11 cellular contexts compared by ENCODE assay signal in genomic region chrX:9467181-9467580, GRCh38. TPM values are rescaled to one million over a fixed set of nuclear protein-coding genes. Genes with fewer than 3 reads are reported as not detected.
DNase-seq lines count a peak whose midpoint lies in the region; ATAC-seq and TF ChIP-seq lines count a peak whose summit lies in the region.
"Had no signal": no experiment of that assay in that cellular context is flagged by ENCODE, and none has a peak within 500 bp of the region (broad histone marks: within the 10 kb centered on the region; RNA-seq: fewer than 3 reads in every experiment).

No MANE protein-coding gene starts in this region.

- no peaks in the 10 kb centered on the region for H3K9me3 ChIP-seq in skeletal muscle satellite cell (replicated peaks; ENCODE audit: low read length)
- H3K9me3 ChIP-seq: upper lobe of left lung had no signal

- H3K27ac Mint-ChIP-seq in activated CD4-positive, alpha-beta T cell treated with anti-CD3 and anti-CD28 coated beads for 36 hours = no peak overlapping the region
- no peak overlapping the region for H3K27ac Mint-ChIP-seq in T-cell

- CTCF ChIA-PET in activated CD4-positive, alpha-beta T cell treated with anti-CD3 and anti-CD28 coated beads for 36 hours (lab: Charles Lee) = no interaction called here
- CTCF ChIA-PET in T-cell (lab: Charles Lee) = no interaction called here

- no peak for DNase-seq in activated CD4-positive, alpha-beta T cell treated with anti-CD3 and anti-CD28 coated beads for 36 hours
- DNase-seq in activated CD4-positive, alpha-beta T cell treated with anti-CD3 and anti-CD28 coated beads for 48 hours = no peak
- DNase-seq in T-cell = no peak
- no peak for DNase-seq in foreskin fibroblast
- DNase-seq in stimulated activated CD4-positive, alpha-beta T cell treated with anti-CD3 and anti-CD28 coated beads, Interleukin-4, amount 100 ng/mL, for 24 hours = no peak
- no peak for DNase-seq in activated CD8-positive, alpha-beta memory T cell treated with anti-CD3 and anti-CD28 coated beads for 24 hours
- no peak for DNase-seq in activated gamma-delta T cell (lab: John Stamatoyannopoulos, UW)
- DNase-seq: NCI-H446, upper lobe of left lung had no signal

- H3K9ac ChIP-seq in skeletal muscle satellite cell (ENCODE audit: low read depth, low read length) = no peak overlapping the region

- ATAC-seq in activated CD4-positive, alpha-beta T cell treated with anti-CD3 and anti-CD28 coated beads for 36 hours = no peak
- no peak for ATAC-seq in T-cell (replicated peaks in 1 of 4)

- H3K27me3 Mint-ChIP-seq in activated CD4-positive, alpha-beta T cell treated with anti-CD3 and anti-CD28 coated beads for 36 hours = no peaks in the 10 kb centered on the region
- H3K27me3 Mint-ChIP-seq in T-cell = peaks cover 0 to 12% of the 10 kb centered on the region in 2 donors
- H3K27me3 Mint-ChIP-seq: dendritic cell treated with granulocyte-macrophage colony-stimulating factor and Interleukin-4, amounts not matched to agents 40 ng/mL and 50 ng/mL, for 4 days had no signal

- peak overlapping the region; percentile 65 to 67 for H3K4me3 ChIP-seq in foreskin fibroblast (ENCODE audit: low read depth in 1 of 2, low read length in 2 of 2)
- no peak overlapping the region for H3K4me3 ChIP-seq in skeletal muscle satellite cell (ENCODE audit: low read length)

- H3K4me1 Mint-ChIP-seq in activated CD4-positive, alpha-beta T cell treated with anti-CD3 and anti-CD28 coated beads for 36 hours = peaks cover 38% of the 10 kb centered on the region
- peaks cover 60 to 66% (median 62%) of the 10 kb centered on the region in 3 donors for H3K4me1 Mint-ChIP-seq in T-cell

- H3K36me3 ChIP-seq in skeletal muscle satellite cell (ENCODE audit: insufficient read depth, low read length) = no peaks in the 10 kb centered on the region
- H3K36me3 ChIP-seq: upper lobe of left lung had no signal

- POLR2A ChIA-PET in activated CD4-positive, alpha-beta T cell treated with anti-CD3 and anti-CD28 coated beads for 36 hours (lab: Charles Lee) = interaction anchor here (0.6 kb wide), 1 partner anchor 212 kb away, joined by 3 read pairs; no protein-coding TSS in a partner anchor
- POLR2A ChIA-PET in T-cell (lab: Charles Lee) = no interaction called here

- peak overlapping the region; percentile 74 for H3K4me3 Mint-ChIP-seq in activated CD4-positive, alpha-beta T cell treated with anti-CD3 and anti-CD28 coated beads for 36 hours
- H3K4me3 Mint-ChIP-seq in T-cell = peak overlapping the region; percentile 79 to 85 (median 82)

- peaks cover 15% of the 10 kb centered on the region for H3K4me1 ChIP-seq in skeletal muscle satellite cell (ENCODE audit: control insufficient read depth, insufficient read depth, low read length)

- intact Hi-C loops in activated CD4-positive, alpha-beta T cell treated with anti-CD3 and anti-CD28 coated beads for 36 hours (cut with DNase I, micrococcal nuclease) = loop anchor here (5.0 to 10.0 kb wide), 3 partner anchors 302 to 550 kb away; no protein-coding TSS in a partner anchor

- peaks cover 16% of the 10 kb centered on the region for H3K36me3 Mint-ChIP-seq in activated CD4-positive, alpha-beta T cell treated with anti-CD3 and anti-CD28 coated beads for 36 hours (ENCODE audit: low read depth)
- peaks cover 22% of the 10 kb centered on the region for H3K36me3 Mint-ChIP-seq in T-cell

- no peaks in the 10 kb centered on the region for H3K27me3 ChIP-seq in skeletal muscle satellite cell (ENCODE audit: control insufficient read depth, insufficient read depth, low read length)

- H3K4me2 ChIP-seq in skeletal muscle satellite cell (ENCODE audit: low read length) = peak overlapping the region; percentile 75

- no peak for TF ChIP-seq CTCF in foreskin fibroblast (IDR thresholded peaks at IDR 0.05; ENCODE audit: low read depth, low read length)

- H3K9me3 Mint-ChIP-seq in activated CD4-positive, alpha-beta T cell treated with anti-CD3 and anti-CD28 coated beads for 36 hours (ENCODE audit: low read depth) = no peaks in the 10 kb centered on the region
- no peaks in the 10 kb centered on the region for H3K9me3 Mint-ChIP-seq in T-cell
- H3K9me3 Mint-ChIP-seq: dendritic cell treated with granulocyte-macrophage colony-stimulating factor and Interleukin-4, amounts not matched to agents 40 ng/mL and 50 ng/mL, for 4 days had no signal

RNA-seq across cellular contexts. Expression of gene TBL1X, which starts 2.3 kb away (rescaled TPM):
- total RNA-seq in activated CD4-positive, alpha-beta T cell treated with anti-CD3 and anti-CD28 coated beads for 36 hours = 10 to 100 TPM; 21.2 to 24.2 TPM
- 10 to 100 TPM; 21.0 to 50.8 (median 40.5) TPM for total RNA-seq in T-cell
- 10.5 and 12.9 TPM in 2 replicates for total RNA-seq in skeletal muscle satellite cell (2012; rRNA removed)
